22 cellular contexts compared by ENCODE assay signal in genomic region chr4:98673978-98674377, GRCh38. TPM values are rescaled to one million over a fixed set of nuclear protein-coding genes. Genes with fewer than 3 reads are reported as not detected.
DNase-seq lines count a peak whose midpoint lies in the region; ATAC-seq, FAIRE-seq and TF ChIP-seq lines count a peak whose summit lies in the region.
"Had no signal": no experiment of that assay in that cellular context is flagged by ENCODE, and none has a peak within 500 bp of the region (broad histone marks: within the 10 kb centered on the region; RNA-seq: fewer than 3 reads in every experiment).

No MANE protein-coding gene starts in this region.

- in situ Hi-C loops in K562 (cut with MboI) = no loop called here

- peak overlapping the region; percentile 51 for H4K5ac ChIP-seq in mesendoderm (ENCODE audit: low read length)

- no peak overlapping the region for H3K18ac ChIP-seq in mesendoderm (ENCODE audit: low read length)

- no peak overlapping the region for H3K9ac ChIP-seq in K562 (ENCODE audit: insufficient read depth in 1 of 2, low read depth in 2 of 2, low read length in 2 of 2)
- no peak overlapping the region for H3K9ac ChIP-seq in mesendoderm (ENCODE audit: low read length)
- H3K9ac ChIP-seq: KMS-11, SK-N-SH had no signal

- H3K27me3 ChIP-seq in K562 (ENCODE audit: control insufficient read depth in 2 of 2, insufficient read depth in 2 of 2, low read length in 2 of 2) = no peaks in the 10 kb centered on the region
- no peaks in the 10 kb centered on the region for H3K27me3 ChIP-seq in mesendoderm (ENCODE audit: insufficient read depth, low read length, poor library complexity)
- no peaks in the 10 kb centered on the region for H3K27me3 ChIP-seq in esophagus squamous epithelium

- peaks cover 0 to 3% of the 10 kb centered on the region in 2 experiments; a peak in 2 of 5 replicates for H3K4me1 ChIP-seq in K562 (replicated peaks in 1 of 2; ENCODE audit: control insufficient read depth in 2 of 2, insufficient read depth in 2 of 2, low read length in 2 of 2)
- peaks cover 7% of the 10 kb centered on the region for H3K4me1 ChIP-seq in mesendoderm (ENCODE audit: control insufficient read depth, low read depth, low read length)
- H3K4me1 ChIP-seq in esophagus squamous epithelium = no peaks in the 10 kb centered on the region

- H3K4me3 ChIP-seq in K562 = no peak overlapping the region
- no peak overlapping the region for H3K4me3 ChIP-seq in mesendoderm (ENCODE audit: low read length)
- no peak overlapping the region for H3K4me3 ChIP-seq in esophagus squamous epithelium
- H3K4me3 ChIP-seq: GM12878 had no signal

- DNase-seq in EH (ENCODE audit: low read depth) = peak; percentile 52
- peak; percentile 46 for DNase-seq in M059J (ENCODE audit: low read depth)
- DNase-seq in K562 (ENCODE audit: extremely low read depth in 1 of 4, low spot score in 3 of 4) = no peak
- no peak for DNase-seq in mesendoderm
- DNase-seq in NCI-H82 (lab: John Stamatoyannopoulos, UW) = no peak
- no peak for DNase-seq in activated gamma-delta T cell treated with Interleukin-2 at 50 U/mL for 16 hours
- no peak for DNase-seq in NCI-H774 (lab: John Stamatoyannopoulos, UW)
- no peak for DNase-seq in esophagus squamous epithelium (lab: John Stamatoyannopoulos, UW)
- DNase-seq: CD8-positive, alpha-beta memory T cell; DMS53; GOT3; HCEC 1CT; NCI-H1105; NCI-H146; NCI-H2029; NCI-H345; SIG-M5 had no signal

- no peak overlapping the region for H3K23ac ChIP-seq in mesendoderm (ENCODE audit: low read length)

- H3K9me1 ChIP-seq in K562 (ENCODE audit: control insufficient read depth, insufficient read depth, low read length) = no peaks in the 10 kb centered on the region

- WGBS in K562 (ENCODE audit: insufficient coverage, low coverage, missing lambda C conversion rate) = 10% methylated on average over 6 of the region's 6 CpGs
- WGBS in mesendoderm (ENCODE audit: extremely low coverage, insufficient coverage, low lambda C conversion rate) = no CpG with 5 or more reads among the region's 6 CpGs
- WGBS in esophagus squamous epithelium, 2 donors = 80 to 86% methylated on average over 6 of the region's 6 CpGs

- ATAC-seq in K562 = no peak
- ATAC-seq: GM12878 had no signal

- no peak overlapping the region for H2BK5ac ChIP-seq in mesendoderm (ENCODE audit: low read length)

- no peaks in the 10 kb centered on the region for H3K79me1 ChIP-seq in mesendoderm (ENCODE audit: low read length)

- intact Hi-C loops in K562 (cut with micrococcal nuclease) = no loop called here
- intact Hi-C loops in esophagus squamous epithelium (cut with DNase I) = no loop called here

- H3K79me2 ChIP-seq in K562 (ENCODE audit: control insufficient read depth, insufficient read depth, low read length) = no peaks in the 10 kb centered on the region
- H3K79me2 ChIP-seq in mesendoderm (ENCODE audit: control insufficient read depth, insufficient read depth, low read length) = no peaks in the 10 kb centered on the region

- H3K36me3 ChIP-seq in K562 (ENCODE audit: control insufficient read depth, insufficient read depth, low read length) (no peaks in the 10 kb centered on the region), mesendoderm (ENCODE audit: control insufficient read depth, insufficient read depth, low read length) (no peaks in the 10 kb centered on the region), esophagus squamous epithelium (no peaks in the 10 kb centered on the region)

- TF ChIP-seq EP300 in K562 (IDR thresholded peaks at IDR 0.05; ENCODE audit: low read length) = no peak

- no peak overlapping the region for H2BK120ac ChIP-seq in mesendoderm (ENCODE audit: low read depth, low read length)

- no peak for TF ChIP-seq RAD21 in K562 (CRISPR knock-in tag; conservative IDR thresholded peaks at IDR 0.05 in 1 of 2, IDR thresholded peaks at IDR 0.05 in 1 of 2)

- no peak overlapping the region for H2BK15ac ChIP-seq in mesendoderm (replicated peaks; ENCODE audit: low read depth)

- H3K56ac ChIP-seq in mesendoderm (ENCODE audit: low read length) = no peak overlapping the region

- no peak for FAIRE-seq in K562 (lab: Jason Lieb, UNC)
- FAIRE-seq: GM12878 had no signal

- no peak overlapping the region for H4K8ac ChIP-seq in mesendoderm (ENCODE audit: low read depth, low read length)

- no peak overlapping the region for H3K27ac ChIP-seq in K562 (ENCODE audit: extremely low read depth, low read depth, low read length)
- peak overlapping the region; percentile 76 for H3K27ac ChIP-seq in mesendoderm (ENCODE audit: low read depth, low read length)
- H3K27ac ChIP-seq in esophagus squamous epithelium = no peak overlapping the region
- H3K27ac ChIP-seq: C4-2B, KMS-11 had no signal

- BruUV-seq in K562 (replicated peaks; lab: Mats Ljungman, UMichigan) = no TSS peak

- H4K20me1 ChIP-seq in K562 (replicated peaks; ENCODE audit: control insufficient read depth, insufficient read depth, low read length) = no peaks in the 10 kb centered on the region; the same call in 1 of the 2 replicates

- H3K4me2 ChIP-seq in K562 (ENCODE audit: insufficient read depth, low read length) = peak overlapping the region; percentile 16; the same call in 1 of the 2 replicates
- H3K4me2 ChIP-seq in mesendoderm (ENCODE audit: low read length) = no peak overlapping the region
- H3K4me2 ChIP-seq: KMS-11, SK-N-SH had no signal

- H2AFZ ChIP-seq in K562 (ENCODE audit: low read depth, low read length) = no peak overlapping the region; the same call in 1 of the 2 replicates

- TF ChIP-seq CTCF in K562 (IDR thresholded peaks at IDR 0.05 in 2 of 3, conservative IDR thresholded peaks at IDR 0.05 in 1 of 3; ENCODE audit: insufficient read depth in 2 of 3, low read depth in 1 of 3, low read length in 3 of 3) (no peak), esophagus squamous epithelium (IDR thresholded peaks at IDR 0.05) (no peak)

- CTCF ChIA-PET in K562 (lab: Yijun Ruan, JAX; ENCODE audit: low intra/inter-chr PET ratio) = no interaction called here

- TF ChIP-seq POLR2A in K562 (conservative IDR thresholded peaks at IDR 0.05) = no peak
- no peak for TF ChIP-seq POLR2A in esophagus squamous epithelium (IDR thresholded peaks at IDR 0.05)

- POLR2A ChIA-PET in K562 (lab: Yijun Ruan, JAX) = no interaction called here

- no peaks in the 10 kb centered on the region for H3K9me3 ChIP-seq in K562 (replicated peaks; ENCODE audit: control insufficient read depth, insufficient read depth, low read depth, low read length)
- no peaks in the 10 kb centered on the region for H3K9me3 ChIP-seq in esophagus squamous epithelium
- H3K9me3 ChIP-seq: SK-N-SH had no signal

- peak overlapping the region; percentile 79 for H3K4ac ChIP-seq in mesendoderm (ENCODE audit: low read depth, low read length)

- H2AK5ac ChIP-seq in mesendoderm (ENCODE audit: low read length) = no peak overlapping the region

TF ChIP-seq in K562, 482 proteins besides CTCF, POLR2A, EP300 and RAD21:
- TF ChIP-seq FOSL1 (tag; conservative IDR thresholded peaks at IDR 0.05) = 0 out of 2 replicates have a peak, but pooled peaks have one; percentile 13
- no peak for TF ChIP-seq MEF2A (IDR thresholded peaks at IDR 0.05; ENCODE audit: control insufficient read depth, low read depth, low read length)
- no peak for TF ChIP-seq HDAC2 (IDR thresholded peaks at IDR 0.05)
- TF ChIP-seq USF1 (CRISPR knock-in tag; IDR thresholded peaks at IDR 0.05) = 0 out of 2 replicates have a peak, but pooled peaks have one; percentile 6
- no peak for TF ChIP-seq ZBTB1 (CRISPR knock-in tag; IDR thresholded peaks at IDR 0.05; ENCODE audit: borderline replicate concordance, low read depth)
- peak; percentile 48; the same call in 1 of the 2 replicates for TF ChIP-seq TFE3 (CRISPR knock-in tag; IDR thresholded peaks at IDR 0.05)
- TF ChIP-seq THRAP3 (IDR thresholded peaks at IDR 0.05; ENCODE audit: borderline replicate concordance) = no peak

RNA-seq across cellular contexts. Expression of gene TSPAN5, which starts 15.6 kb away (rescaled TPM):
- total RNA-seq in M059J (2014; rRNA removed; shearing (Covaris generic)) = 27.7 and 39.0 TPM in 2 replicates
- 1.8 and 1.9 TPM in 2 replicates for total RNA-seq in K562 (2011; cell fraction: chromatin; rRNA removed; ENCODE audit: low replicate concordance)
- total RNA-seq in K562 (2011; cell fraction: nucleolus; rRNA removed) = 0.79 and 3.2 TPM in 2 replicates
- 0.59 and 2.9 TPM in 2 replicates for total RNA-seq in K562 (2011; cell fraction: nucleoplasm; rRNA removed)
- total RNA-seq in K562 (2014; rRNA removed) = 0.61 and 0.86 TPM in 2 replicates
- total RNA-seq in K562 (2014; rRNA removed; fragmentation: Illumina TruSeq; extraction: Trizol) = 0.69 and 0.80 TPM in 2 replicates
- 0.38 and 0.58 TPM in 2 replicates for total RNA-seq in K562 (2015; rRNA removed; fragmentation: Illumina TruSeq; extraction: Trizol)
- total RNA-seq in K562 (2021) = 1.5 TPM in 2 replicates
- 0.60 and 6.6 TPM in 2 replicates for polyA plus RNA-seq in K562 (2011; rRNA removed)
- polyA plus RNA-seq in K562 (2011; cell fraction: cytosol; rRNA removed) = 0.59 and 3.8 TPM in 2 replicates
- polyA plus RNA-seq in K562 (2011; cell fraction: nucleus; rRNA removed) = 0.51 and 3.1 TPM in 2 replicates
- polyA plus RNA-seq in K562 (2012) = 1.2 and 1.5 TPM in 2 replicates
- 0.88 and 1.1 TPM in 2 replicates for polyA plus RNA-seq in K562 (2014; fragmentation: Illumina TruSeq; extraction: Trizol)
- under 1 TPM; 0.59 to 0.73 TPM for polyA plus RNA-seq in K562 (2014; fragmentation: Nextera tagmentation; extraction: Ambion mirVana)
- 0.62 and 1.2 TPM in 2 replicates for polyA plus RNA-seq in K562 (2014; rRNA removed)
- polyA minus RNA-seq in K562 (2011; rRNA and poly(A)+ RNA removed) = 0.93 and 5.2 TPM in 2 replicates
- polyA minus RNA-seq in K562 (2011; cell fraction: cytosol; rRNA and poly(A)+ RNA removed) = 4.5 TPM in 1 of 2 replicates, not detected in the other
- 0.22 and 1.9 TPM in 2 replicates for polyA minus RNA-seq in K562 (2011; cell fraction: nucleus; rRNA and poly(A)+ RNA removed)
- polyA plus RNA-seq in mesendoderm (2013, experiment 1 of 2) = 5.9 TPM
- 6.0 TPM for polyA plus RNA-seq in mesendoderm (2013, experiment 2 of 2)
- total RNA-seq in esophagus squamous epithelium = 10 to 100 TPM; 10.9 to 19.0 (median 13.9) TPM
- total RNA-seq: OCI-LY7 had no signal

Comparison
In these comparisons a context has a peak if more than half of its experiments do, and no peak if none do; other contexts are left out.
1. DNase-seq: peak in EH (single experiment) and M059J (single experiment); none in K562 (0 of 4), mesendoderm (single experiment), NCI-H82 (single experiment), activated gamma-delta T cell treated with Interleukin-2 at 50 U/mL for 16 hours (single experiment), NCI-H774 (single experiment) and esophagus squamous epithelium (single experiment).